ENCODE assay signal across 22 cellular contexts in genomic region chr4:140602714-140603113, GRCh38. TPM values are rescaled to one million over a fixed set of nuclear protein-coding genes. Genes with fewer than 3 reads are reported as not detected.
"Had no signal": no experiment of that assay in that cellular context is flagged by ENCODE, and none has a peak within 500 bp of the region (broad histone marks: within the 10 kb centered on the region; RNA-seq: fewer than 3 reads in every experiment).

No MANE protein-coding gene starts in this region.

- H3K27ac ChIP-seq: breast epithelium, PC-9 had no signal

- H3K27ac Mint-ChIP-seq: activated B cell treated with CpG ODN at 0.5 μM for 24 hours; activated CD4-positive, alpha-beta T cell treated with anti-CD3 and anti-CD28 coated beads, Interleukin-2, amount 10 ng/mL, durations not matched to agents 24 days and 14 days; activated CD8-positive, alpha-beta memory T cell treated with anti-CD3 and anti-CD28 coated beads, Interleukin-2, amount 10 ng/mL, durations not matched to agents 7 days and 5 days; activated naive CD4-positive, alpha-beta T cell treated with anti-CD3 and anti-CD28 coated beads, Interleukin-2, amount 50 U/mL, for 24 hours; activated T-cell treated with anti-CD3 and anti-CD28 coated beads, Interleukin-2, amount 50 U/mL, for 24 hours; activated T-helper 1 cell treated with anti-CD3 and anti-CD28 coated beads, Interleukin-12 subunit alpha, Interleukin-12 subunit beta, Interleukin-2, Interleukin-4 antibody, amounts not matched to agents 30 ng/mL and 10 ng/mL and 1 ng/mL, durations not matched to agents 14 hours and 24 hours and 36 hours; T-helper 1 cell treated with Interleukin-12 subunit alpha and Interleukin-12 subunit beta and Interleukin-4 antibody, amounts not matched to agents 30 μg/mL and 1 μg/mL, for 36 hours had no signal

- H3K9ac ChIP-seq: SK-N-SH had no signal

- H3K4me3 ChIP-seq: breast epithelium, MG63, PC-9 had no signal

- ATAC-seq: activated CD8-positive, alpha-beta memory T cell treated with anti-CD3 and anti-CD28 coated beads, Interleukin-2, amount 10 ng/mL, durations not matched to agents 7 days and 5 days had no signal

- H3K27me3 ChIP-seq: breast epithelium, MG63 had no signal

- H3K4me1 ChIP-seq: breast epithelium had no signal

- H3K4me3 Mint-ChIP-seq: activated B cell treated with CpG ODN at 0.5 μM for 24 hours; activated CD4-positive, alpha-beta T cell treated with anti-CD3 and anti-CD28 coated beads, Interleukin-2, amount 10 ng/mL, durations not matched to agents 24 days and 14 days; activated CD8-positive, alpha-beta memory T cell treated with anti-CD3 and anti-CD28 coated beads, Interleukin-2, amount 10 ng/mL, durations not matched to agents 7 days and 5 days; activated naive CD4-positive, alpha-beta T cell treated with anti-CD3 and anti-CD28 coated beads, Interleukin-2, amount 50 U/mL, for 24 hours; activated T-cell treated with anti-CD3 and anti-CD28 coated beads, Interleukin-2, amount 50 U/mL, for 24 hours; activated T-helper 1 cell treated with anti-CD3 and anti-CD28 coated beads, Interleukin-12 subunit alpha, Interleukin-12 subunit beta, Interleukin-2, Interleukin-4 antibody, amounts not matched to agents 30 ng/mL and 10 ng/mL and 1 ng/mL, durations not matched to agents 14 hours and 24 hours and 36 hours; central memory CD8-positive, alpha-beta T cell; T-helper 1 cell treated with Interleukin-12 subunit alpha and Interleukin-12 subunit beta and Interleukin-4 antibody, amounts not matched to agents 30 μg/mL and 1 μg/mL, for 36 hours had no signal

- H3K9me3 ChIP-seq: breast epithelium, MG63, SK-N-SH had no signal

- H3K36me3 Mint-ChIP-seq: activated CD8-positive, alpha-beta memory T cell treated with anti-CD3 and anti-CD28 coated beads, Interleukin-2, amount 10 ng/mL, durations not matched to agents 7 days and 5 days; activated naive CD4-positive, alpha-beta T cell treated with anti-CD3 and anti-CD28 coated beads, Interleukin-2, amount 50 U/mL, for 24 hours had no signal

- DNase-seq: activated B cell treated with CpG ODN at 0.5 μM for 24 hours; activated CD4-positive, alpha-beta T cell treated with anti-CD3 and anti-CD28 coated beads for 1 hour; activated CD4-positive, alpha-beta T cell treated with anti-CD3 and anti-CD28 coated beads, Interleukin-2, amount 10 ng/mL, durations not matched to agents 24 days and 14 days; activated CD4-positive, alpha-beta T cell treated with anti-CD3 and anti-CD28 coated beads, Interleukin-2, amount 50 U/mL, for 48 hours; activated CD8-positive, alpha-beta memory T cell treated with anti-CD3 and anti-CD28 coated beads, Interleukin-2, amount 10 ng/mL, durations not matched to agents 7 days and 5 days; activated effector memory CD4-positive, alpha-beta T cell treated with Interleukin-2 at 50 U/mL for 16 hours; activated naive CD4-positive, alpha-beta T cell; activated T-cell treated with anti-CD3 and anti-CD28 coated beads, Interleukin-2, amount 50 U/mL, for 24 hours; aorta; NCI-H1105; NCI-H1436 treated with DMSO at 0.1 percent for 48 hours; NCI-H1930; NCI-H2107; NCI-H510A treated with DMSO at 0.1 percent for 48 hours; SK-N-SH had no signal

- H3K9me3 Mint-ChIP-seq: activated B cell treated with CpG ODN at 0.5 μM for 24 hours; activated CD4-positive, alpha-beta T cell treated with anti-CD3 and anti-CD28 coated beads, Interleukin-2, amount 10 ng/mL, durations not matched to agents 24 days and 14 days; activated naive CD4-positive, alpha-beta T cell treated with anti-CD3 and anti-CD28 coated beads, Interleukin-2, amount 50 U/mL, for 24 hours; activated T-cell treated with anti-CD3 and anti-CD28 coated beads, Interleukin-2, amount 50 U/mL, for 24 hours; activated T-helper 1 cell treated with anti-CD3 and anti-CD28 coated beads, Interleukin-12 subunit alpha, Interleukin-12 subunit beta, Interleukin-2, Interleukin-4 antibody, amounts not matched to agents 30 ng/mL and 10 ng/mL and 1 ng/mL, durations not matched to agents 14 hours and 24 hours and 36 hours; central memory CD8-positive, alpha-beta T cell; T-helper 1 cell treated with Interleukin-12 subunit alpha and Interleukin-12 subunit beta and Interleukin-4 antibody, amounts not matched to agents 30 μg/mL and 1 μg/mL, for 36 hours had no signal

- H3K36me3 ChIP-seq: breast epithelium, MG63 had no signal

- H3K4me2 ChIP-seq: PC-9, SK-N-SH had no signal

- H3K4me1 Mint-ChIP-seq: activated B cell treated with CpG ODN at 0.5 μM for 24 hours; activated CD4-positive, alpha-beta T cell treated with anti-CD3 and anti-CD28 coated beads, Interleukin-2, amount 10 ng/mL, durations not matched to agents 24 days and 14 days; activated CD8-positive, alpha-beta memory T cell treated with anti-CD3 and anti-CD28 coated beads, Interleukin-2, amount 10 ng/mL, durations not matched to agents 7 days and 5 days; activated naive CD4-positive, alpha-beta T cell treated with anti-CD3 and anti-CD28 coated beads, Interleukin-2, amount 50 U/mL, for 24 hours; central memory CD8-positive, alpha-beta T cell had no signal

RNA-seq across cellular contexts. Expression of gene UCP1, which starts 34.0 kb away (rescaled TPM):
- total RNA-seq: activated B cell treated with CpG ODN at 0.5 μM for 24 hours; activated CD4-positive, alpha-beta T cell treated with anti-CD3 and anti-CD28 coated beads, Interleukin-2, amount 10 ng/mL, durations not matched to agents 24 days and 14 days; activated CD8-positive, alpha-beta memory T cell treated with anti-CD3 and anti-CD28 coated beads, Interleukin-2, amount 10 ng/mL, durations not matched to agents 7 days and 5 days; activated T-helper 1 cell treated with anti-CD3 and anti-CD28 coated beads, Interleukin-12 subunit alpha, Interleukin-12 subunit beta, Interleukin-2, Interleukin-4 antibody, amounts not matched to agents 30 ng/mL and 10 ng/mL and 1 ng/mL, durations not matched to agents 14 hours and 24 hours and 36 hours; aorta; PC-9 had no signal
